20 cellular contexts compared by ENCODE assay signal in genomic region chr1:152884085-152884484, GRCh38. TPM values are rescaled to one million over a fixed set of nuclear protein-coding genes. Genes with fewer than 3 reads are reported as not detected.
DNase-seq lines count a peak whose midpoint lies in the region; ATAC-seq and TF ChIP-seq lines count a peak whose summit lies in the region.
"Had no signal": no experiment of that assay in that cellular context is flagged by ENCODE, and none has a peak within 500 bp of the region (broad histone marks: within the 10 kb centered on the region; RNA-seq: fewer than 3 reads in every experiment).

No MANE protein-coding gene starts in this region.

- H3K4me1 ChIP-seq in breast epithelium = no peaks in the 10 kb centered on the region
- H3K4me1 ChIP-seq in esophagus (ENCODE audit: control insufficient read depth in 2 of 2, insufficient read depth in 2 of 2, low read length in 1 of 2) = peaks cover 0 to 20% of the 10 kb centered on the region in 2 donors
- H3K4me1 ChIP-seq in right cardiac atrium (ENCODE audit: control insufficient read depth, insufficient read depth, low read length) = no peaks in the 10 kb centered on the region
- H3K4me1 ChIP-seq: HAP-1 had no signal

- no peak for ATAC-seq in activated T-helper 17 cell treated with anti-CD3 and anti-CD28 coated beads, Interleukin-2, amount 50 U/mL, for 72 hours (replicated peaks)
- no peak for ATAC-seq in right cardiac atrium
- ATAC-seq: CD8-positive, alpha-beta T cell had no signal

- TF ChIP-seq CTCF in MCF 10A (IDR thresholded peaks at IDR 0.05; ENCODE audit: unreplicated experiment) = no peak
- no peak for TF ChIP-seq CTCF in breast epithelium (IDR thresholded peaks at IDR 0.05)
- TF ChIP-seq CTCF in RWPE1 (conservative IDR thresholded peaks at IDR 0.05; ENCODE audit: low read depth) = no peak
- TF ChIP-seq CTCF in CD14-positive monocyte (IDR thresholded peaks at IDR 0.05) = no peak

- no peaks in the 10 kb centered on the region for H3K9me3 ChIP-seq in breast epithelium
- no peaks in the 10 kb centered on the region for H3K9me3 ChIP-seq in esophagus (ENCODE audit: control insufficient read depth in 2 of 2, insufficient read depth in 1 of 2, low read depth in 1 of 2, low read length in 1 of 2)
- no peaks in the 10 kb centered on the region for H3K9me3 ChIP-seq in right cardiac atrium (ENCODE audit: control insufficient read depth, low read length)
- H3K9me3 ChIP-seq: BLaER1, HAP-1 had no signal

- H3K27ac ChIP-seq in breast epithelium (no peak overlapping the region), RWPE1 (peak overlapping the region; percentile 84), esophagus (ENCODE audit: low read depth in 2 of 2, low read length in 1 of 2) (peak overlapping the region; percentile 21 to 29), right cardiac atrium (ENCODE audit: low read length) (no peak overlapping the region)
- H3K27ac ChIP-seq: BLaER1 had no signal

- H3K36me3 ChIP-seq in breast epithelium (no peaks in the 10 kb centered on the region), esophagus (ENCODE audit: control insufficient read depth in 2 of 2, insufficient read depth in 2 of 2, low read length in 1 of 2) (no peaks in the 10 kb centered on the region)
- H3K36me3 ChIP-seq: BLaER1, HAP-1 had no signal

- H3K27me3 ChIP-seq in breast epithelium = no peaks in the 10 kb centered on the region
- no peaks in the 10 kb centered on the region for H3K27me3 ChIP-seq in esophagus (ENCODE audit: control insufficient read depth in 1 of 2, insufficient read depth in 2 of 2, low read length in 2 of 2)
- H3K27me3 ChIP-seq in right cardiac atrium (ENCODE audit: control insufficient read depth, insufficient read depth) = no peaks in the 10 kb centered on the region
- H3K27me3 ChIP-seq: BLaER1 had no signal

- H3K27me3 Mint-ChIP-seq in MCF 10A (ENCODE audit: insufficient read depth, unreplicated experiment) (no peaks in the 10 kb centered on the region), CD14-positive monocyte (ENCODE audit: low read depth in 3 of 3) (peaks cover 0 to 10% (median 7%) of the 10 kb centered on the region in 3 donors)
- peaks cover 7% of the 10 kb centered on the region for H3K27me3 Mint-ChIP-seq in activated T-helper 17 cell treated with anti-CD3 and anti-CD28 coated beads, Interleukin-2, amount 50 U/mL, for 72 hours

- CTCF ChIA-PET in MCF 10A (lab: Yijun Ruan, JAX) = interaction anchor here (1.5 to 5.0 kb wide), 5 partner anchors 12 to 309 kb away, joined by 3 to 37 read pairs (median 6); no protein-coding TSS in a partner anchor
- CTCF ChIA-PET in RWPE1 (lab: Yijun Ruan, JAX) = no interaction called here

- no peaks in the 10 kb centered on the region for H3K9me3 Mint-ChIP-seq in MCF 10A (ENCODE audit: unreplicated experiment)
- no peaks in the 10 kb centered on the region for H3K9me3 Mint-ChIP-seq in activated T-helper 17 cell treated with anti-CD3 and anti-CD28 coated beads, Interleukin-2, amount 50 U/mL, for 72 hours
- H3K9me3 Mint-ChIP-seq in CD14-positive monocyte = peaks cover 0 to 3% (median 2%) of the 10 kb centered on the region in 7 donors
- H3K9me3 Mint-ChIP-seq: CD8-positive, alpha-beta T cell; IgD-negative memory B cell had no signal

- intact Hi-C loops in MCF 10A (cut with micrococcal nuclease) (no loop called here), breast epithelium (cut with DNase I; ENCODE audit: low total_unique reads) (no loop called here), right cardiac atrium (cut with DNase I) (no loop called here), CD14-positive monocyte (cut with micrococcal nuclease) (no loop called here)

- POLR2A ChIA-PET in MCF 10A (lab: Yijun Ruan, JAX) = interaction anchor here (0.9 to 1.3 kb wide), 3 partner anchors 23 to 301 kb away, joined by 3 to 4 read pairs (median 4); partner anchors contain the start of gene IVL
- POLR2A ChIA-PET in RWPE1 (lab: Yijun Ruan, JAX; ENCODE audit: low non-redundant PET) = no interaction called here

- BruUV-seq in MCF 10A (replicated peaks; lab: Mats Ljungman, UMichigan) = no TSS peak

- no peak for TF ChIP-seq POLR2A in breast epithelium (IDR thresholded peaks at IDR 0.05)

- H3K4me1 Mint-ChIP-seq in MCF 10A (ENCODE audit: insufficient read depth, unreplicated experiment) (peaks cover 65% of the 10 kb centered on the region), CD14-positive monocyte (peaks cover 5% of the 10 kb centered on the region)
- peaks cover 10% of the 10 kb centered on the region for H3K4me1 Mint-ChIP-seq in activated T-helper 17 cell treated with anti-CD3 and anti-CD28 coated beads, Interleukin-2, amount 50 U/mL, for 72 hours

- H3K27ac Mint-ChIP-seq in MCF 10A (ENCODE audit: low read depth, unreplicated experiment) = peak overlapping the region; percentile 25
- no peak overlapping the region for H3K27ac Mint-ChIP-seq in activated T-helper 17 cell treated with anti-CD3 and anti-CD28 coated beads, Interleukin-2, amount 50 U/mL, for 72 hours
- no peak overlapping the region for H3K27ac Mint-ChIP-seq in CD14-positive monocyte
- H3K27ac Mint-ChIP-seq: CD8-positive, alpha-beta T cell; IgD-negative memory B cell had no signal

- DNase-seq in MCF 10A (ENCODE audit: unreplicated experiment) (peak; percentile 65), breast epithelium (ENCODE audit: low spot score in 2 of 2) (no peak), RWPE1 (ENCODE audit: low spot score) (no peak), right cardiac atrium (no peak), CD14-positive monocyte (ENCODE audit: low spot score) (no peak), cortex of kidney (lab: John Stamatoyannopoulos, UW) (no peak)
- DNase-seq: Calu3; CD8-positive, alpha-beta T cell; Kasumi-1; MM.1S; NCI-H1092; NCI-H2081 treated with DMSO at 0.1 percent for 48 hours; SIG-M5 had no signal

- H3K4me3 ChIP-seq in breast epithelium (no peak overlapping the region), esophagus (ENCODE audit: low read depth in 1 of 2, low read length in 2 of 2) (no peak overlapping the region), right cardiac atrium (ENCODE audit: low read length) (no peak overlapping the region)
- H3K4me3 ChIP-seq: BLaER1, HAP-1 had no signal

- H3K4me3 Mint-ChIP-seq in MCF 10A (ENCODE audit: unreplicated experiment) (no peak overlapping the region), CD14-positive monocyte (no peak overlapping the region)
- no peak overlapping the region for H3K4me3 Mint-ChIP-seq in activated T-helper 17 cell treated with anti-CD3 and anti-CD28 coated beads, Interleukin-2, amount 50 U/mL, for 72 hours
- H3K4me3 Mint-ChIP-seq: CD8-positive, alpha-beta T cell; IgD-negative memory B cell had no signal

- no peaks in the 10 kb centered on the region for H3K36me3 Mint-ChIP-seq in MCF 10A (ENCODE audit: insufficient read depth, unreplicated experiment)
- H3K36me3 Mint-ChIP-seq in activated T-helper 17 cell treated with anti-CD3 and anti-CD28 coated beads, Interleukin-2, amount 50 U/mL, for 72 hours (ENCODE audit: low read depth) = no peaks in the 10 kb centered on the region
- H3K36me3 Mint-ChIP-seq in CD14-positive monocyte = no peaks in the 10 kb centered on the region
- H3K36me3 Mint-ChIP-seq: CD8-positive, alpha-beta T cell; IgD-negative memory B cell had no signal

RNA-seq across cellular contexts. Expression of gene SMCP, which starts 6.0 kb away (rescaled TPM):
- not detected in 2 replicates for total RNA-seq in MCF 10A (2022)
- total RNA-seq in breast epithelium = not detected
- polyA plus RNA-seq in esophagus = not detected
- not detected for total RNA-seq in activated T-helper 17 cell treated with anti-CD3 and anti-CD28 coated beads, Interleukin-2, amount 50 U/mL, for 72 hours
- not detected for total RNA-seq in right cardiac atrium
- not detected for polyA plus RNA-seq in right cardiac atrium
- not detected for polyA plus RNA-seq in CD14-positive monocyte
- total RNA-seq: Calu3; CD8-positive, alpha-beta T cell; NCI-H460; RPMI7951 had no signal
- polyA plus RNA-seq: IgD-negative memory B cell had no signal

RNA-seq across cellular contexts. Expression of gene IVL, which starts 24.3 kb away (rescaled TPM):
- total RNA-seq in MCF 10A (2022) (0.33 and 0.56 TPM in 2 replicates), breast epithelium (not detected), right cardiac atrium (not detected)
- polyA plus RNA-seq in esophagus (100 to 1,000 TPM; 161 to 344 TPM), right cardiac atrium (not detected), CD14-positive monocyte (not detected)
- not detected for total RNA-seq in activated T-helper 17 cell treated with anti-CD3 and anti-CD28 coated beads, Interleukin-2, amount 50 U/mL, for 72 hours
- total RNA-seq: CD8-positive, alpha-beta T cell; NCI-H460; RPMI7951 had no signal
- polyA plus RNA-seq: IgD-negative memory B cell had no signal

RNA-seq across cellular contexts. Expression of gene LCE7A, which starts 24.3 kb away (rescaled TPM):
- not detected in 2 replicates for total RNA-seq in MCF 10A (2022)
- total RNA-seq in breast epithelium = not detected
- not detected for polyA plus RNA-seq in esophagus
- not detected for total RNA-seq in activated T-helper 17 cell treated with anti-CD3 and anti-CD28 coated beads, Interleukin-2, amount 50 U/mL, for 72 hours
- total RNA-seq in right cardiac atrium = not detected
- polyA plus RNA-seq in right cardiac atrium = not detected
- polyA plus RNA-seq in CD14-positive monocyte = not detected
- total RNA-seq: Calu3; CD8-positive, alpha-beta T cell; NCI-H460; RPMI7951 had no signal
- polyA plus RNA-seq: IgD-negative memory B cell had no signal

RNA-seq across cellular contexts. Expression of gene LCE6A, which starts 41.4 kb away (rescaled TPM):
- total RNA-seq in MCF 10A (2022) = not detected in 2 replicates
- not detected for total RNA-seq in breast epithelium
- not detected for polyA plus RNA-seq in esophagus
- total RNA-seq in activated T-helper 17 cell treated with anti-CD3 and anti-CD28 coated beads, Interleukin-2, amount 50 U/mL, for 72 hours = not detected
- not detected for total RNA-seq in right cardiac atrium
- polyA plus RNA-seq in right cardiac atrium = not detected
- not detected for polyA plus RNA-seq in CD14-positive monocyte
- total RNA-seq: Calu3; CD8-positive, alpha-beta T cell; NCI-H460; RPMI7951 had no signal
- polyA plus RNA-seq: IgD-negative memory B cell had no signal

RNA-seq across cellular contexts. Expression of gene LCE1A, which starts 56.8 kb away (rescaled TPM):
- total RNA-seq in MCF 10A (2022) = not detected in 2 replicates
- total RNA-seq in breast epithelium = not detected
- polyA plus RNA-seq in esophagus = not detected
- not detected for total RNA-seq in activated T-helper 17 cell treated with anti-CD3 and anti-CD28 coated beads, Interleukin-2, amount 50 U/mL, for 72 hours
- total RNA-seq in right cardiac atrium = not detected
- polyA plus RNA-seq in right cardiac atrium = not detected
- polyA plus RNA-seq in CD14-positive monocyte = not detected
- total RNA-seq: Calu3; CD8-positive, alpha-beta T cell; NCI-H460; RPMI7951 had no signal
- polyA plus RNA-seq: IgD-negative memory B cell had no signal

Comparison
In these comparisons a context has a peak if more than half of its experiments do, and no peak if none do; other contexts are left out.
1. H3K27ac ChIP-seq: peak in RWPE1 (single experiment) and esophagus (2 of 2); none in breast epithelium (0 of 2) and right cardiac atrium (single experiment).